In the genomic region with DNA sequence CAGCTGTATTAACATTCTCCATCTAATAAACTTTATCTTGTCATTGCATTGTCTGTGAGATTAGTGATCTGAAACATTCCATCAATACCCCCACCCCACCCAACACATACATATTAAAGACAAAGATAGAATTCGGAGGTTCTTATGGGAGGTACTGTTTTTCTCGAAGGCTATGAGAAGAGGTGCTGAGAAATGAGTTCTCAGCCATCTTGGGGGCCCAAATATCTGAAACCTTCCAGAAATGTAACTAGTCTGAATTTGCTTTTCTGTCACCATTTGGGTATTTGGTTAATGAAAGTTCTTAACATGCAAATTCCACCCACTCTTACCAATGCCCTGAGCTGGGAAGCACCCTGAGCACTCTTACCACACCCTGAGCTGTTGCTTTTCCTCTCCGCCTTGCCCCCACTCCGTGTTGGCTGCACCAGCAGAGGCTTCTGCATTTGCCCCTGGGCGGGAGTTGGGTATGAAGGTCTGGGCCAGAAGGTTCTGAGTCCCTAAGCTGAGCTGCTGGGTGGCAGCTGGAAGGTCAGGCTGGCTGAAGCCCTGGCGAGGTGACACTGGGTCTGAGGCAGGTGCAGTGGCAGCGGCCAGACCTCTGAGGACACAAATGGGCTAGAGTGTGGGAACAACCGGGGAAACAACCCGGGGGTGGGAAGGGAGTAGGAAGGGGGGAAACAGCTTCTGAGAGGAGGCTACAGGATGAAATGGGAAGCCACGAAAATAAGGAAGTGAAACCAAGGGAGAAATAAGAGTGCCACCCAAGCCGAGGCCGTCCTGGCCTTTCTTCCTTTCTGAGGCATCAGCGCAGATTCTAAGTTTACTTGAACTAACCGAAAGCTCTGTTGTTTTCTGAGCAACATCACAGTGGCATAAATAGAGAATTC, we compare ENCODE assay signal across 8 cellular contexts. TPM values are rescaled to one million over a fixed set of nuclear protein-coding genes. Genes with fewer than 3 reads are reported as not detected.
DNase-seq lines count a peak whose midpoint lies in the region; ATAC-seq and TF ChIP-seq lines count a peak whose summit lies in the region.

No MANE protein-coding gene starts in this region.

- no peaks in the 10 kb centered on the region for H3K4me1 ChIP-seq in breast epithelium

- POLR2A ChIA-PET in RWPE1 (lab: Yijun Ruan, JAX; ENCODE audit: low non-redundant PET), result no interaction called here

- H3K27ac ChIP-seq in breast epithelium, result no peak overlapping the region
- no peak overlapping the region for H3K27ac ChIP-seq in RWPE1

- TF ChIP-seq CTCF in breast epithelium (IDR thresholded peaks at IDR 0.05) (no peak), RWPE1 (conservative IDR thresholded peaks at IDR 0.05; ENCODE audit: low read depth) (no peak)

- intact Hi-C loops in breast epithelium (cut with DNase I; ENCODE audit: low total_unique reads), result no loop called here

- no peaks in the 10 kb centered on the region for H3K27me3 ChIP-seq in breast epithelium

- peak; percentile 65 for ATAC-seq in HG03103 (IDR thresholded peaks at IDR 0.05; ENCODE audit: low read depth, unreplicated experiment)

- H3K36me3 ChIP-seq in breast epithelium, result no peaks in the 10 kb centered on the region

- TF ChIP-seq POLR2A in breast epithelium (IDR thresholded peaks at IDR 0.05), result no peak

- no peak overlapping the region for H3K4me3 ChIP-seq in breast epithelium

- DNase-seq in CD1c-positive myeloid dendritic cell (ENCODE audit: extremely low spot score), result peak; percentile 85
- peak; percentile 61 for DNase-seq in GM19240 (ENCODE audit: insufficient read length, low spot score)
- peak; percentile 28 for DNase-seq in activated CD4-positive, alpha-beta T cell treated with anti-CD3 and anti-CD28 coated beads for 48 hours
- DNase-seq in mucosa of gallbladder (ENCODE audit: low spot score), result peak; percentile 10
- no peak for DNase-seq in central memory CD4-positive, alpha-beta T cell
- no peak for DNase-seq in breast epithelium (ENCODE audit: low spot score in 2 of 2)
- DNase-seq in RWPE1 (ENCODE audit: low spot score), result no peak

- no peaks in the 10 kb centered on the region for H3K9me3 ChIP-seq in breast epithelium

- CTCF ChIA-PET in RWPE1 (lab: Yijun Ruan, JAX), result interaction anchor here (1.3 kb wide), 1 partner anchor 80 kb away, joined by 4 read pairs; no protein-coding TSS in a partner anchor

RNA-seq across cellular contexts. Expression of a gene that starts 26.4 kb away (rescaled TPM):
- total RNA-seq in mucosa of gallbladder, result 13.9 TPM
- total RNA-seq in breast epithelium, result 10 to 100 TPM in 2 of 3 donors, 1 to 10 TPM in 1; 6.9 to 19.7 (median 18.1) TPM

RNA-seq across cellular contexts. Expression of a gene that starts 28.4 kb away (rescaled TPM):
- total RNA-seq in mucosa of gallbladder (26.9 TPM), breast epithelium (10 to 100 TPM; 12.8 to 23.4 (median 15.2) TPM)

RNA-seq across cellular contexts. Expression of a gene that starts 39.5 kb away (rescaled TPM):
- total RNA-seq in mucosa of gallbladder, result 20.3 TPM
- 10 to 100 TPM; 20.2 to 33.7 (median 25.6) TPM for total RNA-seq in breast epithelium

Comparison
In these comparisons a context has a peak if more than half of its experiments do, and no peak if none do; other contexts are left out.
1. DNase-seq: peak in CD1c-positive myeloid dendritic cell (single experiment), GM19240 (single experiment), activated CD4-positive, alpha-beta T cell treated with anti-CD3 and anti-CD28 coated beads for 48 hours (single experiment) and mucosa of gallbladder (single experiment); none in central memory CD4-positive, alpha-beta T cell (single experiment), breast epithelium (0 of 2) and RWPE1 (single experiment).